In the genomic region with DNA sequence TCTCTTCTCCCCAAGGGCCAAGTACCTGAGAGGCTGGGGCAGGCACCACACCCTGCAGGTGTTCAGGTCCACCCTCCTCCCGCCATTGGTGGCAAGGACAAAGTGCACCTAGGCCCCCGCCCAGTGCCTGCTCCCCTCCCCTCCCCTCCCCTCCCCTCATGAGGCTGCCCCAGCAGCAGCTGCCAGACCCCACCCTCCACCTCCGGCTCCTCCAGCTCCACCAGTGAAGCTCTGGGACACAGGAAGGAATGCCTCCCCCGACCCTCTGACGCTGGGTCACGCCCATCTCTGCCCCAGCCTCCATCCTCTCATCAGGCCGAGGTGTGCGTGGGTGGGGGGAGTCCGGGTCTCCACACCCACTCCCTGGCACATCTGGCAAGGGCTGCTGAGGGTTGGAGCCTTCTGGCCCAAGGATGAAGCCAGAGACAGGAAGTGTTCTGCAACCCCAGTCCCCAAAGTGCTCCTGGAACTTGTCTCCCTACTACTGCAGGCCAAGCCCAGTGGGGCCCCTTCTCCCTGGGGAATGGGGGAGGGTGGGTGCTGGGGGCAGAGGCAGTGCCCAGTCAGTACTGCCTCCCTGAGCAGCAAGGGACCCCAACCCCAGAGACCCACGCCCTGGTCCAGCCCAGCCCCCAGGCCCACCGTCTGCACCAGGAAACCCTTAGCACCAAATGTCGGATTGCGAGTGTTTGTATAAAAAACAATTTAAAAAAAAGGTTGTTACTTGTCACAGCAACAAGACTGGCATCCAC, we compare ENCODE assay signal across 8 cellular contexts. TPM values are rescaled to one million over a fixed set of nuclear protein-coding genes. Genes with fewer than 3 reads are reported as not detected.
DNase-seq lines count a peak whose midpoint lies in the region; ATAC-seq and TF ChIP-seq lines count a peak whose summit lies in the region.

No MANE protein-coding gene starts in this region.

- H3K4me3 Mint-ChIP-seq in activated CD8-positive, alpha-beta memory T cell treated with anti-CD3 and anti-CD28 coated beads, Interleukin-2, amount 10 ng/mL, durations not matched to agents 7 days and 5 days, result peak overlapping the region; percentile 57

- CTCF ChIA-PET in activated CD8-positive, alpha-beta memory T cell treated with anti-CD3 and anti-CD28 coated beads, Interleukin-2, amount 10 ng/mL, durations not matched to agents 7 days and 5 days (lab: Charles Lee), result interaction anchor here (0.6 to 2.3 kb wide), 5 partner anchors 16 to 83 kb away, joined by 3 to 18 read pairs (median 4); a partner anchor contains a TSS

- H3K9me3 Mint-ChIP-seq in activated CD8-positive, alpha-beta memory T cell treated with anti-CD3 and anti-CD28 coated beads, Interleukin-2, amount 10 ng/mL, durations not matched to agents 7 days and 5 days (ENCODE audit: low read depth), result no peaks in the 10 kb centered on the region

- no peak for ATAC-seq in activated CD8-positive, alpha-beta memory T cell treated with anti-CD3 and anti-CD28 coated beads, Interleukin-2, amount 10 ng/mL, durations not matched to agents 7 days and 5 days

- H3K9me3 ChIP-seq in SK-N-MC (ENCODE audit: low read depth, low read length), result no peaks in the 10 kb centered on the region

- H3K27ac Mint-ChIP-seq in activated CD8-positive, alpha-beta memory T cell treated with anti-CD3 and anti-CD28 coated beads, Interleukin-2, amount 10 ng/mL, durations not matched to agents 7 days and 5 days, result peak overlapping the region; percentile 85

- no peak overlapping the region for H3K9ac ChIP-seq in SK-N-MC (ENCODE audit: insufficient read length)

- no peak for TF ChIP-seq CTCF in fibroblast of villous mesenchyme (IDR thresholded peaks at IDR 0.05; ENCODE audit: insufficient read depth, low read depth, low read length)

- H3K36me3 ChIP-seq in SK-N-MC (ENCODE audit: insufficient read depth, low read length), result peaks cover 17% of the 10 kb centered on the region; the same call in 1 of the 2 replicates

- peak overlapping the region; percentile 86; the same call in 1 of the 2 replicates for H3K27ac ChIP-seq in SK-N-MC

- no peak for DNase-seq in activated CD8-positive, alpha-beta memory T cell treated with anti-CD3 and anti-CD28 coated beads, Interleukin-2, amount 10 ng/mL, durations not matched to agents 7 days and 5 days
- no peak for DNase-seq in activated CD8-positive, alpha-beta memory T cell treated with anti-CD3 and anti-CD28 coated beads for 24 hours
- DNase-seq in SK-N-MC (ENCODE audit: low read depth, low spot score) (no peak), fibroblast of villous mesenchyme (ENCODE audit: low read depth) (peak; percentile 15), retina (no peak), G401 (ENCODE audit: low spot score) (no peak), NOMO-1 treated with dmso at 0.1 percent for 144 hours (lab: John Stamatoyannopoulos, UW; ENCODE audit: unreplicated experiment) (no peak)
- DNase-seq in stimulated activated CD4-positive, alpha-beta T cell treated with anti-CD3 and anti-CD28 coated beads, Interleukin-15, amount 100 ng/mL, for 24 hours, result peak; percentile 72

- no peaks in the 10 kb centered on the region for H3K27me3 Mint-ChIP-seq in activated CD8-positive, alpha-beta memory T cell treated with anti-CD3 and anti-CD28 coated beads, Interleukin-2, amount 10 ng/mL, durations not matched to agents 7 days and 5 days

- in situ Hi-C loops in G401 (cut with HindIII; ENCODE audit: low sequenced_read_pairs), result no loop called here

- H3K4me1 Mint-ChIP-seq in activated CD8-positive, alpha-beta memory T cell treated with anti-CD3 and anti-CD28 coated beads, Interleukin-2, amount 10 ng/mL, durations not matched to agents 7 days and 5 days, result peaks cover 30% of the 10 kb centered on the region

- H3K36me3 Mint-ChIP-seq in activated CD8-positive, alpha-beta memory T cell treated with anti-CD3 and anti-CD28 coated beads, Interleukin-2, amount 10 ng/mL, durations not matched to agents 7 days and 5 days, result peaks cover 3% of the 10 kb centered on the region

- H3K4me3 ChIP-seq in SK-N-MC (peak overlapping the region; percentile 84), fibroblast of villous mesenchyme (ENCODE audit: low read depth, low read length) (no peak overlapping the region)

RNA-seq across cellular contexts. Expression of a gene that starts 1.6 kb away (rescaled TPM):
- total RNA-seq in activated CD8-positive, alpha-beta memory T cell treated with anti-CD3 and anti-CD28 coated beads, Interleukin-2, amount 10 ng/mL, durations not matched to agents 7 days and 5 days, result 10 to 100 TPM; 41.1 to 41.9 TPM
- total RNA-seq in fibroblast of villous mesenchyme, result 20.9 and 25.0 TPM in 2 replicates
- 19.9 and 20.1 TPM in 2 replicates for total RNA-seq in G401 (2014; rRNA removed; shearing (Covaris generic))

RNA-seq across cellular contexts. Expression of a gene that starts 11.9 kb away (rescaled TPM):
- 10 to 100 TPM; 13.5 to 18.2 TPM for total RNA-seq in activated CD8-positive, alpha-beta memory T cell treated with anti-CD3 and anti-CD28 coated beads, Interleukin-2, amount 10 ng/mL, durations not matched to agents 7 days and 5 days
- total RNA-seq in fibroblast of villous mesenchyme, result 13.8 and 15.8 TPM in 2 replicates
- 5.5 and 5.9 TPM in 2 replicates for total RNA-seq in G401 (2014; rRNA removed; shearing (Covaris generic))

RNA-seq across cellular contexts. Expression of a gene that starts 21.6 kb away (rescaled TPM):
- total RNA-seq in activated CD8-positive, alpha-beta memory T cell treated with anti-CD3 and anti-CD28 coated beads, Interleukin-2, amount 10 ng/mL, durations not matched to agents 7 days and 5 days, result 10 to 100 TPM; 26.0 to 33.4 TPM
- 0.64 and 1.3 TPM in 2 replicates for total RNA-seq in fibroblast of villous mesenchyme
- total RNA-seq in G401 (2014; rRNA removed; shearing (Covaris generic)), result 1.4 TPM in 1 of 2 replicates, not detected in the other

RNA-seq across cellular contexts. Expression of a gene that starts 23.1 kb away (rescaled TPM):
- 10 to 100 TPM; 77.5 to 80.6 TPM for total RNA-seq in activated CD8-positive, alpha-beta memory T cell treated with anti-CD3 and anti-CD28 coated beads, Interleukin-2, amount 10 ng/mL, durations not matched to agents 7 days and 5 days
- 52.7 and 53.8 TPM in 2 replicates for total RNA-seq in fibroblast of villous mesenchyme
- 91.4 and 111 TPM in 2 replicates for total RNA-seq in G401 (2014; rRNA removed; shearing (Covaris generic))

Comparison
In these comparisons a context has a peak if more than half of its experiments do, and no peak if none do; other contexts are left out.
1. DNase-seq: peak in fibroblast of villous mesenchyme (single experiment) and stimulated activated CD4-positive, alpha-beta T cell treated with anti-CD3 and anti-CD28 coated beads, Interleukin-15, amount 100 ng/mL, for 24 hours (single experiment); none in activated CD8-positive, alpha-beta memory T cell treated with anti-CD3 and anti-CD28 coated beads, Interleukin-2, amount 10 ng/mL, durations not matched to agents 7 days and 5 days (single experiment), activated CD8-positive, alpha-beta memory T cell treated with anti-CD3 and anti-CD28 coated beads for 24 hours (single experiment), SK-N-MC (single experiment), retina (single experiment), G401 (single experiment) and NOMO-1 treated with dmso at 0.1 percent for 144 hours (single experiment).
2. RNA of a gene that starts 21.6 kb away (total RNA-seq): 26.0 to 33.4 TPM in activated CD8-positive, alpha-beta memory T cell treated with anti-CD3 and anti-CD28 coated beads, Interleukin-2, amount 10 ng/mL, durations not matched to agents 7 days and 5 days; 0.64 to 1.3 TPM in fibroblast of villous mesenchyme and 1.4 TPM in G401; every median in the first group is over 10 times any median in the second.